In genomic region chr14:54818201-54819133, GRCh38 we compare ENCODE assay signal across 1 cellular context.
A peak's percentile ranks its signal among the peaks of the same experiment; 100 is the strongest.
TF ChIP-seq lines count a peak whose summit lies in the region.

No MANE protein-coding gene starts in this region.

TF ChIP-seq in HEK293, 187 proteins besides CTCF, POLR2A, EP300 and RAD21 (continued from another document and continues in another):
- no peak for TF ChIP-seq PRDM2 (tag by site-specific recombination; IDR thresholded peaks at IDR 0.05; ENCODE audit: borderline replicate concordance)
- no peak for TF ChIP-seq ZNF398 (tag by site-specific recombination; IDR thresholded peaks at IDR 0.05)
- TF ChIP-seq ZNF341 (tag by site-specific recombination; IDR thresholded peaks at IDR 0.05; ENCODE audit: low read depth), result peak; percentile 67
- TF ChIP-seq ZNF133 (tag by site-specific recombination; IDR thresholded peaks at IDR 0.05), result no peak
- TF ChIP-seq ZFP41 (tag by site-specific recombination; IDR thresholded peaks at IDR 0.05; ENCODE audit: borderline replicate concordance), result no peak
- 0 out of 2 replicates have a peak, but pooled peaks have one; percentile 13 for TF ChIP-seq ZNF585B (tag by site-specific recombination; IDR thresholded peaks at IDR 0.05)
- no peak for TF ChIP-seq ZNF404 (tag by site-specific recombination; IDR thresholded peaks at IDR 0.05)
- peak; percentile 61 for TF ChIP-seq ZNF660 (tag by site-specific recombination; IDR thresholded peaks at IDR 0.05)
- no peak for TF ChIP-seq ZBTB49 (tag by site-specific recombination; IDR thresholded peaks at IDR 0.05; ENCODE audit: low read depth)
- no peak for TF ChIP-seq ZFP37 (tag by site-specific recombination; IDR thresholded peaks at IDR 0.05)
- TF ChIP-seq ZNF521 (tag by site-specific recombination; IDR thresholded peaks at IDR 0.05), result no peak
- TF ChIP-seq HOXA7 (CRISPR knock-in tag; IDR thresholded peaks at IDR 0.05; ENCODE audit: borderline replicate concordance), result no peak
- TF ChIP-seq ZNF791 (tag by site-specific recombination; IDR thresholded peaks at IDR 0.05), result no peak
- no peak for TF ChIP-seq ZNF707 (tag by site-specific recombination; IDR thresholded peaks at IDR 0.05)
- TF ChIP-seq ZNF768 (tag by site-specific recombination; IDR thresholded peaks at IDR 0.05), result no peak
- TF ChIP-seq TRIM28 (IDR thresholded peaks at IDR 0.05; ENCODE audit: borderline replicate concordance, low read length), result peak; percentile 95
- TF ChIP-seq ZNF23 (tag by site-specific recombination; IDR thresholded peaks at IDR 0.05; ENCODE audit: borderline replicate concordance), result no peak
- 0 out of 2 replicates have a peak, but pooled peaks have one; percentile 16 for TF ChIP-seq ZNF501 (tag by site-specific recombination; IDR thresholded peaks at IDR 0.05)
- peak; percentile 61 for TF ChIP-seq ZBTB8A (tag by site-specific recombination; IDR thresholded peaks at IDR 0.05)
- TF ChIP-seq ZNF140 (tag by site-specific recombination; IDR thresholded peaks at IDR 0.05), result no peak
- TF ChIP-seq ZNF580 (tag by site-specific recombination; IDR thresholded peaks at IDR 0.05), result 0 out of 2 replicates have a peak, but pooled peaks have one; percentile 27
- no peak for TF ChIP-seq PRDM10 (tag by site-specific recombination; IDR thresholded peaks at IDR 0.05)
- no peak for TF ChIP-seq ZNF544 (tag by site-specific recombination; IDR thresholded peaks at IDR 0.05)
- no peak for TF ChIP-seq HOXD13 (CRISPR knock-in tag; IDR thresholded peaks at IDR 0.05; ENCODE audit: borderline replicate concordance)
- TF ChIP-seq ZNF610 (tag by site-specific recombination; IDR thresholded peaks at IDR 0.05; ENCODE audit: borderline replicate concordance), result no peak
- no peak for TF ChIP-seq BCL6B (tag by site-specific recombination; IDR thresholded peaks at IDR 0.05)
- TF ChIP-seq ZNF248 (tag by site-specific recombination; IDR thresholded peaks at IDR 0.05), result no peak
- TF ChIP-seq PRDM4 (tag by site-specific recombination; IDR thresholded peaks at IDR 0.05), result peak; percentile 75
- no peak for TF ChIP-seq ZNF488 (tag by site-specific recombination; IDR thresholded peaks at IDR 0.05)
- TF ChIP-seq ZBTB7A (tag by site-specific recombination; IDR thresholded peaks at IDR 0.05; ENCODE audit: low read depth), result no peak
- TF ChIP-seq ZNF266 (tag by site-specific recombination; IDR thresholded peaks at IDR 0.05; ENCODE audit: low read depth), result no peak
- peak; percentile 86 for TF ChIP-seq ZIC2 (tag by site-specific recombination; IDR thresholded peaks at IDR 0.05)
- no peak for TF ChIP-seq ZNF473 (tag by site-specific recombination; IDR thresholded peaks at IDR 0.05)
- no peak for TF ChIP-seq ZNF26 (tag by site-specific recombination; IDR thresholded peaks at IDR 0.05)
- no peak for TF ChIP-seq ZNF747 (tag by site-specific recombination; IDR thresholded peaks at IDR 0.05)
- 0 out of 2 replicates have a peak, but pooled peaks have one; percentile 3 for TF ChIP-seq ATF2 (tag by site-specific recombination; IDR thresholded peaks at IDR 0.05; ENCODE audit: low read depth)
